31 cellular contexts compared by ENCODE assay signal in genomic region chr4:186563761-186564160, GRCh38. TPM values are rescaled to one million over a fixed set of nuclear protein-coding genes. Genes with fewer than 3 reads are reported as not detected.
"Had no signal": no experiment of that assay in that cellular context is flagged by ENCODE, and none has a peak within 500 bp of the region (broad histone marks: within the 10 kb centered on the region; RNA-seq: fewer than 3 reads in every experiment).

No MANE protein-coding gene starts in this region.

- H3K4me3 ChIP-seq: esophagus squamous epithelium, heart right ventricle, left ventricle myocardium inferior, lung, ovary, tibial nerve, uterus had no signal

- H3K27ac ChIP-seq: epithelial cell of prostate, esophagus squamous epithelium, heart right ventricle, left ventricle myocardium inferior, ovary, tibial nerve, uterus had no signal

- FAIRE-seq: bronchial epithelial cell, endometrium, small intestine had no signal

- H3K4me1 ChIP-seq: esophagus squamous epithelium, heart right ventricle, left ventricle myocardium inferior, tibial nerve, uterus had no signal

- H3K36me3 ChIP-seq: esophagus squamous epithelium, heart right ventricle, left ventricle myocardium inferior, ovary, tibial nerve, uterus had no signal

- H3K27me3 ChIP-seq: ovary, tibial nerve, uterus had no signal

- ATAC-seq: activated CD4-positive, alpha-beta T cell treated with anti-CD3 and anti-CD28 coated beads for 36 hours; activated CD8-positive, alpha-beta memory T cell treated with anti-CD3 and anti-CD28 coated beads, Interleukin-2, amount 10 ng/mL, durations not matched to agents 7 days and 5 days; activated CD8-positive, alpha-beta T cell treated with anti-CD3 and anti-CD28 coated beads, Interleukin-2, amount 10 ng/mL, durations not matched to agents 7 days and 5 days; activated naive CD4-positive, alpha-beta T cell treated with anti-CD3 and anti-CD28 coated beads, Interleukin-2, amount 50 U/mL, for 72 hours; heart right ventricle; natural killer cell treated with Interleukin-12 subunit alpha and Interleukin-12 subunit beta and Interleukin-15 and Interleukin-18, amount 100 ng/mL, for 72 hours; sciatic nerve had no signal

- H3K9me3 ChIP-seq: esophagus squamous epithelium, ovary, tibial nerve, uterus had no signal

- DNase-seq: activated CD4-positive, alpha-beta T cell treated with anti-CD3 and anti-CD28 coated beads for 36 hours; activated CD4-positive, CD25-positive, alpha-beta regulatory T cell; activated CD8-positive, alpha-beta memory T cell treated with anti-CD3 and anti-CD28 coated beads, Interleukin-2, amount 10 ng/mL, durations not matched to agents 7 days and 5 days; activated CD8-positive, alpha-beta T cell treated with anti-CD3 and anti-CD28 coated beads, Interleukin-2, amount 10 ng/mL, durations not matched to agents 7 days and 5 days; activated T-cell treated with anti-CD3 and anti-CD28 coated beads, Interleukin-2, amount 50 U/mL, for 48 hours; anterior cingulate cortex; dermis blood vessel endothelial cell; effector CD8-positive, alpha-beta T cell; esophagus squamous epithelium; foreskin melanocyte; heart right ventricle; kidney glomerular epithelial cell; left ventricle myocardium inferior; mesendoderm; ovary; small intestine; stimulated activated CD4-positive, alpha-beta T cell treated with anti-CD3 and anti-CD28 coated beads, Interleukin-15, amount 100 ng/mL, for 24 hours; stimulated activated CD4-positive, alpha-beta T cell treated with anti-CD3 and anti-CD28 coated beads, Interleukin-2, amount 100 ng/mL, for 24 hours; stimulated activated naive CD4-positive, alpha-beta T cell; uterus had no signal

RNA-seq across cellular contexts. Expression of gene MTNR1A, which starts 8.4 kb away (rescaled TPM):
- total RNA-seq: activated CD4-positive, alpha-beta T cell treated with anti-CD3 and anti-CD28 coated beads for 36 hours; activated CD8-positive, alpha-beta memory T cell treated with anti-CD3 and anti-CD28 coated beads, Interleukin-2, amount 10 ng/mL, durations not matched to agents 7 days and 5 days; activated CD8-positive, alpha-beta T cell treated with anti-CD3 and anti-CD28 coated beads, Interleukin-2, amount 10 ng/mL, durations not matched to agents 7 days and 5 days; activated naive CD4-positive, alpha-beta T cell treated with anti-CD3 and anti-CD28 coated beads, Interleukin-2, amount 50 U/mL, for 72 hours; activated T-helper 2 cell treated with anti-CD3 and anti-CD28 coated beads, Interferon-gamma antibody, Interleukin-2, Interleukin-4, amounts not matched to agents 10 μg/mL and 5 μg/mL and 100 μg/mL, durations not matched to agents 14 hours and 24 hours and 36 hours; dermis blood vessel endothelial cell; esophagus squamous epithelium; glomerular endothelial cell; heart right ventricle; left ventricle myocardium inferior; mononuclear cell; natural killer cell treated with Interleukin-12 subunit alpha and Interleukin-12 subunit beta and Interleukin-15 and Interleukin-18, amount 100 ng/mL, for 72 hours; ovary; sciatic nerve; tibial nerve had no signal
- polyA plus RNA-seq: heart right ventricle, ovary had no signal
